8 cellular contexts compared by ENCODE assay signal in genomic region chr5:172778223-172778814, GRCh38. TPM values are rescaled to one million over a fixed set of nuclear protein-coding genes. Genes with fewer than 3 reads are reported as not detected.
DNase-seq lines count a peak whose midpoint lies in the region; ATAC-seq, FAIRE-seq and TF ChIP-seq lines count a peak whose summit lies in the region.

No MANE protein-coding gene starts in this region.

- H3K36me3 ChIP-seq in astrocyte (ENCODE audit: insufficient read depth, low read length) (no peaks in the 10 kb centered on the region), mesenchymal stem cell (ENCODE audit: control insufficient read depth in 1 of 2, insufficient read depth in 2 of 2, low read depth in 1 of 2, low read length in 2 of 2) (no peaks in the 10 kb centered on the region)

- peaks cover 36% of the 10 kb centered on the region for H3K4me1 Mint-ChIP-seq in astrocyte (ENCODE audit: low read depth, unreplicated experiment)

- H3K23ac ChIP-seq in mesenchymal stem cell (ENCODE audit: low read length in 2 of 2): peak overlapping the region in 1 of 2 experiments; percentile 50

- FAIRE-seq in astrocyte (lab: Jason Lieb, UNC): no peak

- H2AK5ac ChIP-seq in mesenchymal stem cell (ENCODE audit: low read length, severe bottlenecking): peak overlapping the region; percentile 7

- peak overlapping the region in 1 of 2 experiments; percentile 96 for H2BK12ac ChIP-seq in mesenchymal stem cell (ENCODE audit: low read length in 2 of 2)

- H4K20me1 ChIP-seq in astrocyte (ENCODE audit: insufficient read depth, low read length): no peaks in the 10 kb centered on the region

- H3K27ac Mint-ChIP-seq in astrocyte (ENCODE audit: unreplicated experiment): peak overlapping the region; percentile 90

- H2BK5ac ChIP-seq in mesenchymal stem cell (ENCODE audit: low read depth, low read length, poor library complexity, severe bottlenecking): peak overlapping the region; percentile 75

- DNase-seq in A172 (ENCODE audit: low spot score) (peak; percentile 90), astrocyte (ENCODE audit: low read depth) (peak; percentile 89), mesenchymal stem cell (peak; percentile 92), NCI-H345 (lab: John Stamatoyannopoulos, UW) (no peak), inferior parietal cortex (ENCODE audit: extremely low spot score) (no peak)
- DNase-seq in stimulated activated CD4-positive, alpha-beta T cell treated with anti-CD3 and anti-CD28 coated beads, Interleukin-12 subunit alpha, Interleukin-12 subunit beta, amount 100 ng/mL, for 4 hours: no peak

- H3K4ac ChIP-seq in mesenchymal stem cell (ENCODE audit: low read depth in 1 of 2, low read length in 2 of 2): no peak overlapping the region

- no peaks in the 10 kb centered on the region for H3K9me3 Mint-ChIP-seq in astrocyte (ENCODE audit: unreplicated experiment)

- no peaks in the 10 kb centered on the region for H3K79me2 ChIP-seq in astrocyte (ENCODE audit: insufficient read depth, low read length)

- H3K4me3 Mint-ChIP-seq in astrocyte (ENCODE audit: unreplicated experiment): no peak overlapping the region

- WGBS in mesenchymal stem cell: 62% methylated on average over 7 of the region's 7 CpGs

- H3K27me3 ChIP-seq in astrocyte (ENCODE audit: insufficient read depth, low read length) (no peaks in the 10 kb centered on the region), mesenchymal stem cell (ENCODE audit: control insufficient read depth in 1 of 2, insufficient read depth in 1 of 2, low read length in 2 of 2) (no peaks in the 10 kb centered on the region)

- H3K9me3 ChIP-seq in astrocyte (ENCODE audit: insufficient read depth, low read depth, low read length): no peaks in the 10 kb centered on the region
- H3K9me3 ChIP-seq in mesenchymal stem cell (ENCODE audit: control insufficient read depth, low read length): no peaks in the 10 kb centered on the region

- H3K4me2 ChIP-seq in astrocyte (ENCODE audit: low read length) (peak overlapping the region; percentile 78), mesenchymal stem cell (ENCODE audit: low read length, poor library complexity, severe bottlenecking) (peak overlapping the region; percentile 17)

- peak overlapping the region in 1 of 2 experiments; percentile 87 for H3K14ac ChIP-seq in mesenchymal stem cell (ENCODE audit: low read length in 2 of 2)

- H3K9ac ChIP-seq in astrocyte (ENCODE audit: low read length) (peak overlapping the region; percentile 79), mesenchymal stem cell (ENCODE audit: low read length) (peak overlapping the region; percentile 93)

- H3K36me3 Mint-ChIP-seq in astrocyte (ENCODE audit: low read depth, unreplicated experiment): no peaks in the 10 kb centered on the region

- H3K27me3 Mint-ChIP-seq in astrocyte (ENCODE audit: low read depth, unreplicated experiment): no peaks in the 10 kb centered on the region

- H3K4me3 ChIP-seq in astrocyte (ENCODE audit: insufficient read depth, low read depth, low read length) (peak overlapping the region; percentile 40), mesenchymal stem cell (ENCODE audit: insufficient read depth in 1 of 2, low read depth in 1 of 2, low read length in 2 of 2) (peak overlapping the region in 1 of 2 experiments; percentile 69)

- TF ChIP-seq CTCF in astrocyte (IDR thresholded peaks at IDR 0.05; ENCODE audit: insufficient read depth, low read depth, low read length): no peak

- peak overlapping the region; percentile 95 for H3K27ac ChIP-seq in astrocyte (ENCODE audit: low read depth, low read length)
- H3K27ac ChIP-seq in mesenchymal stem cell (ENCODE audit: low read length, poor library complexity, severe bottlenecking): peak overlapping the region; percentile 93

- no peak overlapping the region for H3K18ac ChIP-seq in mesenchymal stem cell (ENCODE audit: low read depth in 1 of 2, low read length in 2 of 2)

- H2BK120ac ChIP-seq in mesenchymal stem cell (ENCODE audit: low read depth, low read length): no peak overlapping the region

- ATAC-seq in HG03280 (IDR thresholded peaks at IDR 0.05; ENCODE audit: unreplicated experiment) (peak; percentile 21), GM21423 (IDR thresholded peaks at IDR 0.05; ENCODE audit: unreplicated experiment) (no peak)

- H2AFZ ChIP-seq in astrocyte (ENCODE audit: low read depth, low read length) (no peak overlapping the region), mesenchymal stem cell (ENCODE audit: low read depth, low read length) (no peak overlapping the region)

- H3K79me1 ChIP-seq in mesenchymal stem cell (replicated peaks; ENCODE audit: low read length, poor library complexity, severe bottlenecking): no peaks in the 10 kb centered on the region

- no peak overlapping the region for H2BK15ac ChIP-seq in mesenchymal stem cell (ENCODE audit: low read depth, poor library complexity, severe bottlenecking)

- H4K91ac ChIP-seq in mesenchymal stem cell (ENCODE audit: low read length): no peak overlapping the region

- H4K8ac ChIP-seq in mesenchymal stem cell (ENCODE audit: low read length): no peak overlapping the region

- H3K4me1 ChIP-seq in astrocyte (ENCODE audit: insufficient read depth, low read length): peaks cover 46% of the 10 kb centered on the region
- peaks cover 25% of the 10 kb centered on the region for H3K4me1 ChIP-seq in mesenchymal stem cell (ENCODE audit: control insufficient read depth, insufficient read depth, low read depth, low read length)

RNA-seq across cellular contexts. Expression of gene DUSP1, which starts 7.3 kb away (rescaled TPM):
- total RNA-seq in A172 (2014; rRNA removed; shearing (Covaris generic)): 42.5 and 58.2 TPM in 2 replicates
- 80.5 and 90.1 TPM in 2 replicates for total RNA-seq in astrocyte
- polyA plus RNA-seq in mesenchymal stem cell (2013, experiment 1 of 2): 214 TPM
- polyA plus RNA-seq in mesenchymal stem cell (2013, experiment 2 of 2): 205 TPM

RNA-seq across cellular contexts. Expression of gene ERGIC1, which starts 55.7 kb away (rescaled TPM):
- 87.2 and 91.6 TPM in 2 replicates for total RNA-seq in A172 (2014; rRNA removed; shearing (Covaris generic))
- total RNA-seq in astrocyte: 131 and 137 TPM in 2 replicates
- 143 TPM for polyA plus RNA-seq in mesenchymal stem cell (2013, experiment 1 of 2)
- 140 TPM for polyA plus RNA-seq in mesenchymal stem cell (2013, experiment 2 of 2)

Comparison
In these comparisons a context has a peak if more than half of its experiments do, and no peak if none do; other contexts are left out.
1. DNase-seq: peak in A172 (single experiment), astrocyte (single experiment) and mesenchymal stem cell (single experiment); none in NCI-H345 (single experiment), stimulated activated CD4-positive, alpha-beta T cell treated with anti-CD3 and anti-CD28 coated beads, Interleukin-12 subunit alpha, Interleukin-12 subunit beta, amount 100 ng/mL, for 4 hours (single experiment) and inferior parietal cortex (single experiment).